ENCODE assay signal across 31 cellular contexts in genomic region chr11:75535039-75535563, GRCh38. TPM values are rescaled to one million over a fixed set of nuclear protein-coding genes. Genes with fewer than 3 reads are reported as not detected.
DNase-seq lines count a peak whose midpoint lies in the region; ATAC-seq and TF ChIP-seq lines count a peak whose summit lies in the region.
"Had no signal": no experiment of that assay in that cellular context is flagged by ENCODE, and none has a peak within 500 bp of the region (broad histone marks: within the 10 kb centered on the region; RNA-seq: fewer than 3 reads in every experiment).

No MANE protein-coding gene starts in this region.

- no peaks in the 10 kb centered on the region for H3K36me3 Mint-ChIP-seq in activated naive CD4-positive, alpha-beta T cell treated with anti-CD3 and anti-CD28 coated beads, Interleukin-2, amount 10 ng/mL, durations not matched to agents 7 days and 5 days
- peaks cover 2% of the 10 kb centered on the region for H3K36me3 Mint-ChIP-seq in effector memory CD8-positive, alpha-beta T cell (ENCODE audit: insufficient read depth)
- H3K36me3 Mint-ChIP-seq in stimulated activated effector memory CD8-positive, alpha-beta T cell treated with anti-CD3 and anti-CD28 coated beads, Interleukin-12 subunit alpha, Interleukin-12 subunit beta, amount 100 ng/mL, for 72 hours = no peaks in the 10 kb centered on the region
- no peaks in the 10 kb centered on the region for H3K36me3 Mint-ChIP-seq in CD4-positive, alpha-beta T cell (ENCODE audit: low read depth)
- no peaks in the 10 kb centered on the region for H3K36me3 Mint-ChIP-seq in osteocyte (ENCODE audit: unreplicated experiment)

- H3K27ac Mint-ChIP-seq in activated naive CD4-positive, alpha-beta T cell treated with anti-CD3 and anti-CD28 coated beads, Interleukin-2, amount 10 ng/mL, durations not matched to agents 7 days and 5 days = peak overlapping the region; percentile 29
- H3K27ac Mint-ChIP-seq in effector memory CD8-positive, alpha-beta T cell = peak overlapping the region in 1 of 2 donors; percentile 25
- H3K27ac Mint-ChIP-seq in stimulated activated effector memory CD8-positive, alpha-beta T cell treated with anti-CD3 and anti-CD28 coated beads, Interleukin-12 subunit alpha, Interleukin-12 subunit beta, amount 100 ng/mL, for 72 hours = peak overlapping the region; percentile 68
- no peak overlapping the region for H3K27ac Mint-ChIP-seq in CD4-positive, alpha-beta T cell
- no peak overlapping the region for H3K27ac Mint-ChIP-seq in osteocyte (ENCODE audit: unreplicated experiment)
- H3K27ac Mint-ChIP-seq: H9, nephron progenitor cell had no signal

- no peak overlapping the region for H2AFZ ChIP-seq in IMR-90 (replicated peaks; ENCODE audit: low read length, poor library complexity)
- H2AFZ ChIP-seq: parathyroid adenoma had no signal

- H3K4me1 ChIP-seq in IMR-90 (ENCODE audit: control insufficient read depth, insufficient read depth, low read length) (peaks cover 8% of the 10 kb centered on the region; the same call in 1 of the 2 replicates), A673 (ENCODE audit: insufficient read depth, low read length, poor library complexity, severe bottlenecking) (peaks cover 7% of the 10 kb centered on the region)
- H3K4me1 ChIP-seq: gastrocnemius medialis, parathyroid adenoma, testis had no signal

- H3K14ac ChIP-seq in IMR-90 (replicated peaks; ENCODE audit: low read depth, low read length) = no peak overlapping the region

- no peak overlapping the region for H2BK20ac ChIP-seq in IMR-90 (ENCODE audit: low read depth, low read length)

- H2BK120ac ChIP-seq in IMR-90 (ENCODE audit: low read depth, low read length) = no peak overlapping the region

- no peak for DNase-seq in activated naive CD4-positive, alpha-beta T cell treated with anti-CD3 and anti-CD28 coated beads, Interleukin-2, amount 10 ng/mL, durations not matched to agents 7 days and 5 days
- DNase-seq in activated naive CD4-positive, alpha-beta T cell treated with Interleukin-2 at 50 U/mL for 16 hours = no peak
- no peak for DNase-seq in IMR-90
- DNase-seq in effector memory CD8-positive, alpha-beta T cell = no peak
- DNase-seq in stimulated activated effector memory CD8-positive, alpha-beta T cell treated with anti-CD3 and anti-CD28 coated beads, Interleukin-12 subunit alpha, Interleukin-12 subunit beta, amount 100 ng/mL, for 72 hours (ENCODE audit: low spot score in 2 of 2) = no peak
- DNase-seq in CD4-positive, alpha-beta T cell = no peak
- DNase-seq in osteocyte (ENCODE audit: extremely low spot score, unreplicated experiment) = no peak
- no peak for DNase-seq in A673 (ENCODE audit: low spot score)
- DNase-seq: activated CD4-positive, alpha-beta T cell treated with anti-CD3 and anti-CD28 coated beads, Interleukin-2, amount 50 U/mL, for 1 hour; activated CD8-positive, alpha-beta memory T cell treated with anti-CD3 and anti-CD28 coated beads, Interleukin-2, amount 50 U/mL, for 48 hours; activated naive CD4-positive, alpha-beta T cell treated with anti-CD3 and anti-CD28 coated beads, Interleukin-2, amount 50 U/mL, for 16 hours; body of pancreas; Caco-2; DMS79 treated with DMSO at 0.1 percent for 48 hours; gastrocnemius medialis; GDM1; H9; hippocampal formation; MV-4-11; NCI-H1436; NCI-H226; NCI-H526 treated with DMSO at 0.1 percent for 48 hours; nephron progenitor cell; NK-92 treated with Interleukin-12 subunit alpha and Interleukin-12 subunit beta, amount 100 ng/mL, for 24 hours; retina; SHP77 treated with DMSO at 0.1 percent for 48 hours; stimulated activated naive CD8-positive, alpha-beta T cell treated with anti-CD3 and anti-CD28 coated beads, Interleukin-15, Interleukin-2, amounts not matched to agents 100 U/mL and 50 U/mL, for 24 hours; testis had no signal

- no peak overlapping the region for H3K4me3 Mint-ChIP-seq in activated naive CD4-positive, alpha-beta T cell treated with anti-CD3 and anti-CD28 coated beads, Interleukin-2, amount 10 ng/mL, durations not matched to agents 7 days and 5 days
- H3K4me3 Mint-ChIP-seq in effector memory CD8-positive, alpha-beta T cell = peak overlapping the region; percentile 33 to 74
- H3K4me3 Mint-ChIP-seq in stimulated activated effector memory CD8-positive, alpha-beta T cell treated with anti-CD3 and anti-CD28 coated beads, Interleukin-12 subunit alpha, Interleukin-12 subunit beta, amount 100 ng/mL, for 72 hours = no peak overlapping the region
- H3K4me3 Mint-ChIP-seq in CD4-positive, alpha-beta T cell = no peak overlapping the region
- H3K4me3 Mint-ChIP-seq in osteocyte (ENCODE audit: unreplicated experiment) = no peak overlapping the region
- H3K4me3 Mint-ChIP-seq: H9, nephron progenitor cell had no signal

- H3K36me3 ChIP-seq in IMR-90 (ENCODE audit: control insufficient read depth, insufficient read depth, low read length) = no peaks in the 10 kb centered on the region
- no peaks in the 10 kb centered on the region for H3K36me3 ChIP-seq in A673 (ENCODE audit: insufficient read depth, low read length, poor library complexity, severe bottlenecking)
- H3K36me3 ChIP-seq: gastrocnemius medialis had no signal

- H3K9me3 ChIP-seq in IMR-90 (ENCODE audit: control insufficient read depth, insufficient read depth, low read length) = no peaks in the 10 kb centered on the region
- no peaks in the 10 kb centered on the region for H3K9me3 ChIP-seq in CD4-positive, alpha-beta T cell (ENCODE audit: control insufficient read depth, low read length)
- H3K9me3 ChIP-seq in A673 (ENCODE audit: low read depth, low read length, poor library complexity, severe bottlenecking) = no peaks in the 10 kb centered on the region
- H3K9me3 ChIP-seq: A549, body of pancreas, Caco-2, gastrocnemius medialis, testis had no signal

- H4K20me1 ChIP-seq in IMR-90 (ENCODE audit: insufficient read depth, low read length) = no peaks in the 10 kb centered on the region; the same call in 1 of the 2 replicates

- no peak for ATAC-seq in IMR-90 (ENCODE audit: low read depth)
- ATAC-seq in effector memory CD8-positive, alpha-beta T cell (replicated peaks) = no peak
- ATAC-seq in stimulated activated effector memory CD8-positive, alpha-beta T cell treated with anti-CD3 and anti-CD28 coated beads, Interleukin-12 subunit alpha, Interleukin-12 subunit beta, amount 100 ng/mL, for 72 hours = no peak
- no peak for ATAC-seq in CD4-positive, alpha-beta T cell (ENCODE audit: poor library complexity)
- ATAC-seq: body of pancreas; gastrocnemius medialis; stimulated activated naive CD8-positive, alpha-beta T cell treated with anti-CD3 and anti-CD28 coated beads, Interleukin-15, Interleukin-2, amounts not matched to agents 100 U/mL and 50 U/mL, for 24 hours had no signal

- peaks cover 71% of the 10 kb centered on the region for H3K4me1 Mint-ChIP-seq in activated naive CD4-positive, alpha-beta T cell treated with anti-CD3 and anti-CD28 coated beads, Interleukin-2, amount 10 ng/mL, durations not matched to agents 7 days and 5 days
- peaks cover 42 to 44% of the 10 kb centered on the region in 2 donors for H3K4me1 Mint-ChIP-seq in effector memory CD8-positive, alpha-beta T cell (ENCODE audit: low read depth in 2 of 2)
- peaks cover 67% of the 10 kb centered on the region for H3K4me1 Mint-ChIP-seq in stimulated activated effector memory CD8-positive, alpha-beta T cell treated with anti-CD3 and anti-CD28 coated beads, Interleukin-12 subunit alpha, Interleukin-12 subunit beta, amount 100 ng/mL, for 72 hours
- H3K4me1 Mint-ChIP-seq in CD4-positive, alpha-beta T cell (ENCODE audit: low read depth) = peaks cover 39% of the 10 kb centered on the region
- peaks cover 12% of the 10 kb centered on the region for H3K4me1 Mint-ChIP-seq in osteocyte (ENCODE audit: unreplicated experiment)

- no peak overlapping the region for H2BK5ac ChIP-seq in IMR-90 (ENCODE audit: low read depth, low read length, poor library complexity, severe bottlenecking)

- no peak overlapping the region for H3K9ac ChIP-seq in IMR-90 (ENCODE audit: low read depth, low read length)
- H3K9ac ChIP-seq: parathyroid adenoma had no signal

- intact Hi-C loops in IMR-90 (cut with micrococcal nuclease) (no loop called here), A673 (cut with micrococcal nuclease; ENCODE audit: unreplicated experiment) (no loop called here)
- intact Hi-C loops in CD4-positive, alpha-beta T cell (cut with DNase I, micrococcal nuclease) = loop anchor here in 1 of 2 experiments (10.0 kb wide), 1 partner anchor 260 kb away; no protein-coding TSS in a partner anchor

- dilution Hi-C loops in IMR-90 (cut with HindIII; ENCODE audit: low sequenced_read_pairs, unreplicated experiment) = no loop called here

- in situ Hi-C loops in IMR-90 (cut with MboI; ENCODE audit: low sequenced_read_pairs) = loop anchor here (25.0 kb wide), 1 partner anchor 248 kb away; no protein-coding TSS in a partner anchor

- no peak overlapping the region for H4K5ac ChIP-seq in IMR-90 (ENCODE audit: low read depth, low read length)

- BruUV-seq in IMR-90 (replicated peaks; lab: Mats Ljungman, UMichigan) (no TSS peak), A673 (replicated peaks; lab: Mats Ljungman, UMichigan) (no TSS peak)

- TF ChIP-seq RAD21 in IMR-90 (IDR thresholded peaks at IDR 0.05; ENCODE audit: low read length) = no peak

- WGBS in IMR-90 (ENCODE audit: extremely low coverage in 2 of 2, insufficient read length in 1 of 2), 2 experiments = no CpG with 5 or more reads among the region's 2 CpGs

- no peak overlapping the region for H3K23ac ChIP-seq in IMR-90 (ENCODE audit: low read depth, low read length)

- peaks cover 23% of the 10 kb centered on the region for H3K27me3 Mint-ChIP-seq in activated naive CD4-positive, alpha-beta T cell treated with anti-CD3 and anti-CD28 coated beads, Interleukin-2, amount 10 ng/mL, durations not matched to agents 7 days and 5 days
- no peaks in the 10 kb centered on the region for H3K27me3 Mint-ChIP-seq in effector memory CD8-positive, alpha-beta T cell
- H3K27me3 Mint-ChIP-seq in CD4-positive, alpha-beta T cell = no peaks in the 10 kb centered on the region
- H3K27me3 Mint-ChIP-seq in osteocyte (ENCODE audit: unreplicated experiment) = peaks cover 14% of the 10 kb centered on the region

- TF ChIP-seq CTCF in IMR-90 (conservative IDR thresholded peaks at IDR 0.05; ENCODE audit: low read depth, low read length) (no peak), osteocyte (IDR thresholded peaks at IDR 0.05) (no peak), A673 (conservative IDR thresholded peaks at IDR 0.05; ENCODE audit: low read depth, low read length) (no peak)
- TF ChIP-seq CTCF in CD4-positive, alpha-beta T cell (IDR thresholded peaks at IDR 0.05) = no peak

- H4K91ac ChIP-seq in IMR-90 (ENCODE audit: insufficient read depth, low read depth, low read length) = no peak overlapping the region

- H3K9me1 ChIP-seq in IMR-90 (ENCODE audit: insufficient read depth, low read length) = no peaks in the 10 kb centered on the region

- no peak overlapping the region for H3K4me2 ChIP-seq in IMR-90 (ENCODE audit: low read depth, low read length)

- no peaks in the 10 kb centered on the region for H3K9me3 Mint-ChIP-seq in activated naive CD4-positive, alpha-beta T cell treated with anti-CD3 and anti-CD28 coated beads, Interleukin-2, amount 10 ng/mL, durations not matched to agents 7 days and 5 days
- no peaks in the 10 kb centered on the region for H3K9me3 Mint-ChIP-seq in effector memory CD8-positive, alpha-beta T cell
- no peaks in the 10 kb centered on the region for H3K9me3 Mint-ChIP-seq in stimulated activated effector memory CD8-positive, alpha-beta T cell treated with anti-CD3 and anti-CD28 coated beads, Interleukin-12 subunit alpha, Interleukin-12 subunit beta, amount 100 ng/mL, for 72 hours
- H3K9me3 Mint-ChIP-seq in CD4-positive, alpha-beta T cell = no peaks in the 10 kb centered on the region
- no peaks in the 10 kb centered on the region for H3K9me3 Mint-ChIP-seq in osteocyte (ENCODE audit: unreplicated experiment)
- H3K9me3 Mint-ChIP-seq: H9, nephron progenitor cell had no signal

- H3K79me1 ChIP-seq in IMR-90 (ENCODE audit: low read depth in 1 of 2, low read length in 2 of 2) = no peaks in the 10 kb centered on the region

- no peak for TF ChIP-seq POLR2A in IMR-90 (IDR thresholded peaks at IDR 0.05; ENCODE audit: low read depth, low read length)

- H2BK15ac ChIP-seq in IMR-90 (ENCODE audit: low read depth, low read length) = no peak overlapping the region; the same call in 2 of the 3 replicates

- H3K56ac ChIP-seq in IMR-90 (ENCODE audit: extremely low read depth, insufficient read depth, low read length) = no peak overlapping the region

- H3K27me3 ChIP-seq in IMR-90 (ENCODE audit: control insufficient read depth, insufficient read depth, low read length) = no peaks in the 10 kb centered on the region; the same call in 1 of the 2 replicates
- H3K27me3 ChIP-seq in CD4-positive, alpha-beta T cell (ENCODE audit: control insufficient read depth, insufficient read depth, low read length) = no peaks in the 10 kb centered on the region
- H3K27me3 ChIP-seq in A673 (replicated peaks; ENCODE audit: insufficient read depth, low read depth, low read length, poor library complexity) = no peaks in the 10 kb centered on the region
- H3K27me3 ChIP-seq: body of pancreas, gastrocnemius medialis, testis had no signal

- no peak overlapping the region for H3K18ac ChIP-seq in IMR-90 (ENCODE audit: low read depth, low read length)

- H2AK5ac ChIP-seq in IMR-90 (ENCODE audit: low read depth, low read length) = no peak overlapping the region

- peak overlapping the region; percentile 30 for H2AK9ac ChIP-seq in IMR-90 (replicated peaks; ENCODE audit: low read depth, low read length, poor library complexity)

- H3K4me3 ChIP-seq in IMR-90 (ENCODE audit: insufficient read depth, low read depth, low read length) = no peak overlapping the region
- H3K4me3 ChIP-seq in A673 (ENCODE audit: low read depth, low read length, poor library complexity, severe bottlenecking) = no peak overlapping the region
- H3K4me3 ChIP-seq: A549, body of pancreas, gastrocnemius medialis, skin epidermis, testis had no signal

- H3K27ac ChIP-seq in IMR-90 (ENCODE audit: insufficient read depth, low read length) (no peak overlapping the region), A673 (ENCODE audit: low read depth, low read length, poor library complexity, severe bottlenecking) (no peak overlapping the region)
- no peak overlapping the region for H3K27ac ChIP-seq in CD4-positive, alpha-beta T cell (ENCODE audit: low read depth, low read length)
- H3K27ac ChIP-seq: body of pancreas, gastrocnemius medialis, parathyroid adenoma, skin epidermis, testis had no signal

- POLR2A ChIA-PET in IMR-90 (lab: Charles Lee; ENCODE audit: unreplicated experiment) = no interaction called here
- POLR2A ChIA-PET in CD4-positive, alpha-beta T cell (lab: Charles Lee) = interaction anchor here (1.3 kb wide), 1 partner anchor 105 kb away, joined by 3 read pairs; no protein-coding TSS in a partner anchor
- POLR2A ChIA-PET in A673 (lab: Charles Lee; ENCODE audit: low non-redundant PET) = no interaction called here

- CTCF ChIA-PET in activated naive CD4-positive, alpha-beta T cell treated with anti-CD3 and anti-CD28 coated beads, Interleukin-2, amount 10 ng/mL, durations not matched to agents 7 days and 5 days (lab: Charles Lee) = interaction anchor here (0.7 to 8.6 kb wide), 7 partner anchors 12 to 147 kb away, joined by 3 to 174 read pairs (median 5); no protein-coding TSS in a partner anchor
- CTCF ChIA-PET in IMR-90 (lab: Yijun Ruan, JAX) (interaction anchor here (1.1 kb wide), 1 partner anchor 122 kb away, joined by 3 read pairs; no protein-coding TSS in a partner anchor), A673 (lab: Charles Lee) (no interaction called here)
- CTCF ChIA-PET in CD4-positive, alpha-beta T cell (lab: Charles Lee) = no interaction called here

- no peak overlapping the region for H4K8ac ChIP-seq in IMR-90 (ENCODE audit: low read depth in 2 of 2, low read length in 2 of 2)

- H3K4ac ChIP-seq in IMR-90 (ENCODE audit: low read depth, low read length) = no peak overlapping the region

RNA-seq across cellular contexts. Expression of gene GDPD5, which starts 9.4 kb away (rescaled TPM):
- 1.7 and 2.0 TPM in 2 replicates for total RNA-seq in IMR-90 (2012; rRNA removed)
- 7.9 and 8.2 TPM in 2 replicates for polyA plus RNA-seq in IMR-90 (2012; rRNA removed)
- polyA plus RNA-seq in IMR-90 (2012; cell fraction: cytosol; rRNA removed) = 4.1 and 7.5 TPM in 2 replicates
- 25.1 and 54.1 TPM in 2 replicates for polyA plus RNA-seq in IMR-90 (2012; cell fraction: nucleus; rRNA removed; ENCODE audit: low replicate concordance)
- 100 to 1,000 TPM in 1 of 2 experiments, 10 to 100 TPM in 1; 91.6 to 101 TPM for total RNA-seq in CD4-positive, alpha-beta T cell
- 3.1 and 4.0 TPM in 2 replicates for total RNA-seq in osteocyte
- total RNA-seq in A673 (2021) = 1.4 and 3.5 TPM in 2 replicates

RNA-seq across cellular contexts. Expression of gene SERPINH1, which starts 27.0 kb away (rescaled TPM):
- total RNA-seq in IMR-90 (2012; rRNA removed) (772 and 841 TPM in 2 replicates), osteocyte (484 and 511 TPM in 2 replicates), A673 (2021) (264 and 268 TPM in 2 replicates)
- polyA plus RNA-seq in IMR-90 (2012; rRNA removed) = 1,857 and 1,944 TPM in 2 replicates
- polyA plus RNA-seq in IMR-90 (2012; cell fraction: cytosol; rRNA removed) = 823 and 2,639 TPM in 2 replicates
- polyA plus RNA-seq in IMR-90 (2012; cell fraction: nucleus; rRNA removed; ENCODE audit: low replicate concordance) = 597 and 1,651 TPM in 2 replicates
- total RNA-seq in CD4-positive, alpha-beta T cell = 1 to 10 TPM; 3.5 to 4.1 TPM

Comparison
In these comparisons a context has a peak if more than half of its experiments do, and no peak if none do; other contexts are left out.
1. H3K27ac Mint-ChIP-seq: peak in activated naive CD4-positive, alpha-beta T cell treated with anti-CD3 and anti-CD28 coated beads, Interleukin-2, amount 10 ng/mL, durations not matched to agents 7 days and 5 days (single experiment) and stimulated activated effector memory CD8-positive, alpha-beta T cell treated with anti-CD3 and anti-CD28 coated beads, Interleukin-12 subunit alpha, Interleukin-12 subunit beta, amount 100 ng/mL, for 72 hours (single experiment); none in CD4-positive, alpha-beta T cell (single experiment) and osteocyte (single experiment).
2. H3K4me3 Mint-ChIP-seq: peak in effector memory CD8-positive, alpha-beta T cell (2 of 2); none in activated naive CD4-positive, alpha-beta T cell treated with anti-CD3 and anti-CD28 coated beads, Interleukin-2, amount 10 ng/mL, durations not matched to agents 7 days and 5 days (single experiment), stimulated activated effector memory CD8-positive, alpha-beta T cell treated with anti-CD3 and anti-CD28 coated beads, Interleukin-12 subunit alpha, Interleukin-12 subunit beta, amount 100 ng/mL, for 72 hours (single experiment), CD4-positive, alpha-beta T cell (single experiment) and osteocyte (single experiment).
3. RNA of gene GDPD5, which starts 9.4 kb away (total RNA-seq): 91.6 to 101 TPM in CD4-positive, alpha-beta T cell; 3.1 to 4.0 TPM in osteocyte, 1.7 to 2.0 TPM in IMR-90 and 1.4 to 3.5 TPM in A673; every median in the first group is over 10 times any median in the second.
4. RNA of gene SERPINH1, which starts 27.0 kb away (total RNA-seq): 772 to 841 TPM in IMR-90, 484 to 511 TPM in osteocyte and 264 to 268 TPM in A673; 3.5 to 4.1 TPM in CD4-positive, alpha-beta T cell; every median in the first group is over 10 times any median in the second.
5. CTCF ChIA-PET loops: an anchor here in activated naive CD4-positive, alpha-beta T cell treated with anti-CD3 and anti-CD28 coated beads, Interleukin-2, amount 10 ng/mL, durations not matched to agents 7 days and 5 days (0.7 to 8.6 kb wide) and IMR-90 (1.1 kb wide); none called in CD4-positive, alpha-beta T cell and A673.